Comparison of ENCODE assay signal across 13 cellular contexts in the genomic region with DNA sequence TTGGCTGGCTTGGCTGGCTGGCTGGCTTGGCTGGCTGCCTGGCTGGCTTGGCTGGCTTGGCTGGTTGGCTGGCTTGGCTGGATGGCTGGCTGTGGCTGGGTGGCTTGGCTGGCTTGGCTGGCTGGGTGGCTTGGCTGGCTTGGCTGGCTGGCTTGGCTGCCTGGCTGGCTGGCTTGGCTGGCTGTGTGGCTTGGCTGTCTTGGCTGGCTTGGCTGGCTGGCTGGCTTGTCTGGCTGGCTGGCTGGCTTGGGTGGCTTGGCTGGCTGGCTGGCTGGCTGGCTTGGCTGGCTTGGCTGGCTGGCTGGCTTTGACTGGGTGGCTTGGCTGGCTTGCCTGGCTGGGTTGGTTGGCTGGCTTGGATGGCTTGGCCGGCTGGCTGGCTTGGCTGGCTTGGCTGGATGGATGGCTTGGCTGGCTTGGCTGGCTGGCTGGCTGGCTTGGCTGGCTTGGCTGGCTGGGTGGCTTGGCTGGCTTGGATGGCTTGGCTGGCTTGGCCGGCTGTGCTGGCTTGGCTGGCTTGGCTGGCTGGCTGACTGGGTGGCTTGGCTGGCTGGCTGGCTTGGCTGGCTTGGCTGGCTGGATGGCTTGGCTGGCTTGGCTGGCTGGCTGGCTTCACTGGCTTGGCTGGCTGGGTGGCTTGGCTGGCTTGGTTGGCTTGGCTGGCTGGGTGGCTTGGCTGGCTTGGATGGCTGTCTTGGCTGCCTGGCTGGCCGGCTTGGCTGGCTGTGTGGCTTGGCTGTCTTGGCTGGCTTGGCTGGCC. TPM values are rescaled to one million over a fixed set of nuclear protein-coding genes. Genes with fewer than 3 reads are reported as not detected.
A peak's percentile ranks its signal among the peaks of the same experiment; 100 is the strongest.
DNase-seq lines count a peak whose midpoint lies in the region; ATAC-seq and TF ChIP-seq lines count a peak whose summit lies in the region.
"Not testable (repeated sequence)": the region's sequence is repeated elsewhere in the genome, so short reads cannot be mapped to it uniquely, and the experiment has no call there.
"Had no signal": no experiment of that assay in that cellular context is flagged by ENCODE, and none has a peak within 500 bp of the region (broad histone marks: within the 10 kb centered on the region; RNA-seq: fewer than 3 reads in every experiment).

No MANE protein-coding gene starts in this region.

- not testable (repeated sequence) for BruUV-seq in Calu3 (replicated peaks; lab: Mats Ljungman, UMichigan)

- not testable (repeated sequence) for H3K9me3 ChIP-seq in adipocyte (ENCODE audit: control insufficient read depth, low read length)
- H3K9me3 ChIP-seq in stomach: peaks cover 9 to 31% (median 19%) of the 10 kb centered on the region in 4 donors

- intact Hi-C loops in Calu3 (cut with micrococcal nuclease; ENCODE audit: unreplicated experiment); Right ventricle myocardium inferior (cut with DNase I); stomach (cut with DNase I; ENCODE audit: low total_unique reads): not testable (repeated sequence)

- DNase-seq in Calu3: peak; percentile 41
- DNase-seq in WTC11 (ENCODE audit: low spot score): peak; percentile 39
- DNase-seq in activated T-cell treated with anti-CD3 and anti-CD28 coated beads for 24 hours (ENCODE audit: low read depth): peak; percentile 20
- DNase-seq in adipocyte (ENCODE audit: low read depth): peak; percentile 0
- DNase-seq in Right ventricle myocardium inferior (ENCODE audit: missing footprints): peak; percentile 87
- DNase-seq in naive thymus-derived CD8-positive, alpha-beta T cell: peak in 8 of 10 donors; percentile 17 to 82 (median 40)
- DNase-seq in stimulated activated CD4-positive, alpha-beta T cell treated with anti-CD3 and anti-CD28 coated beads, Interleukin-2, amount 100 ng/mL, for 4 hours (ENCODE audit: low read depth): peak; percentile 16
- DNase-seq in stomach: peak; percentile 65

- not testable (repeated sequence) for H3K9ac ChIP-seq in adipocyte (ENCODE audit: low read length)

- not testable (repeated sequence) for ATAC-seq in WTC11; Right ventricle myocardium inferior; naive thymus-derived CD8-positive, alpha-beta T cell

- TF ChIP-seq CTCF in Calu3 (IDR thresholded peaks at IDR 0.05; ENCODE audit: unreplicated experiment); WTC11 (IDR thresholded peaks at IDR 0.05); stomach (IDR thresholded peaks at IDR 0.05): not testable (repeated sequence)

- H3K36me3 Mint-ChIP-seq in Calu3 (ENCODE audit: insufficient read depth, unreplicated experiment); WTC11; naive thymus-derived CD8-positive, alpha-beta T cell: not testable (repeated sequence)

- CTCF ChIA-PET in Calu3 (lab: Charles Lee); WTC11 (lab: Charles Lee): not testable (repeated sequence)

- not testable (repeated sequence) for H3K4me1 ChIP-seq in adipocyte (ENCODE audit: control insufficient read depth, insufficient read depth, low read length); stomach

- TF ChIP-seq POLR2A in stomach (IDR thresholded peaks at IDR 0.05): not testable (repeated sequence)

- H3K36me3 ChIP-seq in adipocyte (ENCODE audit: control insufficient read depth, insufficient read depth, low read length, severe bottlenecking); stomach: not testable (repeated sequence)

- H3K4me3 ChIP-seq in adipocyte (ENCODE audit: low read length); stomach: not testable (repeated sequence)

- H3K27ac Mint-ChIP-seq in Calu3 (ENCODE audit: unreplicated experiment); WTC11; naive thymus-derived CD8-positive, alpha-beta T cell: not testable (repeated sequence)

- not testable (repeated sequence) for H3K27me3 ChIP-seq in adipocyte (replicated peaks; ENCODE audit: control insufficient read depth, insufficient read depth, low read length); stomach

- H3K27me3 Mint-ChIP-seq in Calu3 (ENCODE audit: unreplicated experiment); WTC11 (ENCODE audit: low read depth); naive thymus-derived CD8-positive, alpha-beta T cell: not testable (repeated sequence)

- not testable (repeated sequence) for H3K4me3 Mint-ChIP-seq in Calu3 (ENCODE audit: low read depth, unreplicated experiment); WTC11; naive thymus-derived CD8-positive, alpha-beta T cell

- H3K27ac ChIP-seq in stomach: not testable (repeated sequence)

- WGBS in stomach, 5 donors: 68 to 79% (median 76%) methylated on average over 3 of the region's 3 CpGs

- H3K9me3 Mint-ChIP-seq in Calu3 (ENCODE audit: low read depth, unreplicated experiment); WTC11: not testable (repeated sequence)
- peaks cover 0 to 29% (median 0%) of the 10 kb centered on the region in 9 donors for H3K9me3 Mint-ChIP-seq in naive thymus-derived CD8-positive, alpha-beta T cell

- TF ChIP-seq EP300 in stomach (IDR thresholded peaks at IDR 0.05): not testable (repeated sequence)

- H3K4me1 Mint-ChIP-seq in Calu3 (ENCODE audit: low read depth, unreplicated experiment); WTC11; naive thymus-derived CD8-positive, alpha-beta T cell: not testable (repeated sequence)

- POLR2A ChIA-PET in WTC11 (lab: Charles Lee); naive thymus-derived CD8-positive, alpha-beta T cell (lab: Charles Lee): not testable (repeated sequence)

RNA-seq across cellular contexts. Expression of a gene that starts 24.2 kb away (rescaled TPM):
- not detected in 2 replicates for total RNA-seq in Calu3 (2022)
- not detected in 3 replicates for total RNA-seq in WTC11 (2021)
- total RNA-seq in Right ventricle myocardium inferior: not detected
- not detected for total RNA-seq in naive thymus-derived CD8-positive, alpha-beta T cell
- not detected for polyA plus RNA-seq in naive thymus-derived CD8-positive, alpha-beta T cell
- not detected for total RNA-seq in stomach
- polyA plus RNA-seq in stomach: under 1 TPM in 1 of 3 donors, not detected in 2; 0.92 TPM
- total RNA-seq: activated CD8-positive, alpha-beta memory T cell treated with anti-CD3 and anti-CD28 coated beads for 36 hours; colonic mucosa; esophagus muscularis mucosa; GM23338 had no signal
- polyA plus RNA-seq: GM23338 had no signal

RNA-seq across cellular contexts. Expression of a gene that starts 32.3 kb away (rescaled TPM):
- total RNA-seq in Calu3 (2022) (not detected in 2 replicates), WTC11 (2021) (not detected in 3 replicates), Right ventricle myocardium inferior (not detected), stomach (under 1 TPM in 1 of 5 donors, not detected in 4; 0.18 TPM)
- total RNA-seq in naive thymus-derived CD8-positive, alpha-beta T cell: not detected
- polyA plus RNA-seq in naive thymus-derived CD8-positive, alpha-beta T cell: not detected
- not detected for polyA plus RNA-seq in stomach
- total RNA-seq: activated CD8-positive, alpha-beta memory T cell treated with anti-CD3 and anti-CD28 coated beads for 36 hours; colonic mucosa; esophagus muscularis mucosa; GM23338; mononuclear cell had no signal
- polyA plus RNA-seq: GM23338 had no signal

Comparison
In these comparisons a context has a peak if more than half of its experiments do, and no peak if none do; other contexts are left out.
1. DNase-seq: peak in every context shown above with its lines; median percentile 87 in Right ventricle myocardium inferior; 65 in stomach; 41 in Calu3; 40 in naive thymus-derived CD8-positive, alpha-beta T cell; 39 in WTC11; 20 in activated T-cell treated with anti-CD3 and anti-CD28 coated beads for 24 hours; 16 in stimulated activated CD4-positive, alpha-beta T cell treated with anti-CD3 and anti-CD28 coated beads, Interleukin-2, amount 100 ng/mL, for 4 hours; 0 in adipocyte.